In the genomic region with DNA sequence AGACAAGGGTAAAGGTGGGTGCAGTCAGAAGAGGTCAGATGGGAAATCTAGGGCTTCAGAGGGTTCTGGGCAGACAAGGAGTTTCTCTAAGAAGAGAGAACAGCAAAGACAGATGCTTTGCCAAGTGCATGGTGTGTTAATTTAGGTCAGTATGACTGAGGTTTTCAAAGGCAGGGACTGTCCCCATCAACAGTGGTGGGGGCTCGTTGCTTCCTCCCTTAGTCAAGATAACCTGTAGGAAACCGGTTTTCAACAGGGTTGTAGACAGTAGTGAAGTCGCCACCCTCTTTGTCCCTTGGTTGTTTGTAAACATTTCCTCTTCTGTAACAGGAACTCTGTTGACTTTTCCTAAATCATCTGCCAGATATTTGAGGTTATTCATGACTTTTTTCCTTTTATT, we compare ENCODE assay signal across 22 cellular contexts. TPM values are rescaled to one million over a fixed set of nuclear protein-coding genes. Genes with fewer than 3 reads are reported as not detected.
DNase-seq lines count a peak whose midpoint lies in the region; ATAC-seq, FAIRE-seq and TF ChIP-seq lines count a peak whose summit lies in the region.
"Had no signal": no experiment of that assay in that cellular context is flagged by ENCODE, and none has a peak within 500 bp of the region (broad histone marks: within the 10 kb centered on the region; RNA-seq: fewer than 3 reads in every experiment).

No MANE protein-coding gene starts in this region.

- H3K4me3 ChIP-seq in right lobe of liver = no peak overlapping the region
- H3K4me3 ChIP-seq in HepG2 (replicated peaks in 1 of 3; ENCODE audit: insufficient read depth in 1 of 3, low read depth in 2 of 3, low read length in 3 of 3) = no peak overlapping the region
- H3K4me3 ChIP-seq: colonic mucosa had no signal

- H3K36me3 ChIP-seq in right lobe of liver (peaks cover 0 to 5% (median 2%) of the 10 kb centered on the region in 4 donors), HepG2 (replicated peaks in 1 of 2; ENCODE audit: control insufficient read depth in 1 of 2, insufficient read depth in 2 of 2, low read length in 2 of 2) (peaks cover 1 to 13% of the 10 kb centered on the region in 2 experiments; a peak in 2 of 5 replicates)
- H3K36me3 ChIP-seq: colonic mucosa had no signal

- H3K79me2 ChIP-seq in HepG2 (ENCODE audit: insufficient read depth, low read length) = peaks cover 64% of the 10 kb centered on the region

- H3K27me3 ChIP-seq in right lobe of liver = no peaks in the 10 kb centered on the region
- H3K27me3 ChIP-seq in HepG2 (ENCODE audit: control insufficient read depth in 1 of 2, insufficient read depth in 2 of 2, low read length in 2 of 2) = no peaks in the 10 kb centered on the region
- H3K27me3 ChIP-seq: colonic mucosa had no signal

- H3K9me3 ChIP-seq in right lobe of liver (no peaks in the 10 kb centered on the region), HepG2 (ENCODE audit: low read length) (no peaks in the 10 kb centered on the region)
- H3K9me3 ChIP-seq: Caco-2, colonic mucosa had no signal

- TF ChIP-seq CTCF in right lobe of liver (IDR thresholded peaks at IDR 0.05) (no peak), HepG2 (CRISPR knock-in tag; IDR thresholded peaks at IDR 0.05) (no peak), activated B cell treated with CpG ODN at 0.5 μM for 24 hours (IDR thresholded peaks at IDR 0.05) (no peak)

- no peak for TF ChIP-seq EP300 in HepG2 (IDR thresholded peaks at IDR 0.05; ENCODE audit: low read depth in 2 of 2, low read length in 2 of 2)
- no peak for TF ChIP-seq EP300 in HepG2 (CRISPR knock-in tag; IDR thresholded peaks at IDR 0.05; ENCODE audit: borderline replicate concordance)

- DNase-seq in right lobe of liver = no peak
- DNase-seq in HepG2 (ENCODE audit: low spot score) = no peak
- no peak for DNase-seq in activated B cell treated with CpG ODN at 0.5 μM for 24 hours
- no peak for DNase-seq in left lobe of liver (ENCODE audit: low spot score)
- no peak for DNase-seq in A172 (ENCODE audit: low spot score)
- no peak for DNase-seq in kidney tubule cell (ENCODE audit: low spot score)
- DNase-seq: activated CD4-positive, alpha-beta memory T cell treated with anti-CD3 and anti-CD28 coated beads for 36 hours; activated T-cell treated with anti-CD3 and anti-CD28 coated beads, Interleukin-2, amount 50 U/mL, for 24 hours; Caco-2; colonic mucosa; NCI-H1436 treated with DMSO at 0.1 percent for 48 hours; NCI-H2171; NCI-H526; small intestine; stimulated activated CD4-positive, alpha-beta T cell treated with anti-CD3 and anti-CD28 coated beads, Interleukin-2, amount 100 ng/mL, for 48 hours had no signal

- H3K9me3 Mint-ChIP-seq in activated B cell treated with CpG ODN at 0.5 μM for 24 hours = peaks cover 4% of the 10 kb centered on the region
- H3K9me3 Mint-ChIP-seq: neural crest cell had no signal

- no peak overlapping the region for H3K9ac ChIP-seq in HepG2 (ENCODE audit: insufficient read depth, low read depth, low read length)

- in situ Hi-C loops in HepG2 (cut with HindIII; ENCODE audit: extremely low pct_ligation_motif_present, low pct_unique_long_range_greater_than_20kb) = no loop called here

- intact Hi-C loops in right lobe of liver (cut with DNase I) = no loop called here
- intact Hi-C loops in HepG2 (cut with micrococcal nuclease; ENCODE audit: unreplicated experiment) = no loop called here
- intact Hi-C loops in activated B cell treated with CpG ODN at 0.5 μM for 24 hours (cut with micrococcal nuclease) = no loop called here

- H3K4me3 Mint-ChIP-seq in activated B cell treated with CpG ODN at 0.5 μM for 24 hours = peak overlapping the region; percentile 3
- H3K4me3 Mint-ChIP-seq: activated CD4-positive, alpha-beta memory T cell treated with anti-CD3 and anti-CD28 coated beads for 36 hours; activated naive CD4-positive, alpha-beta T cell treated with anti-CD3 and anti-CD28 coated beads, Interleukin-2, amount 50 U/mL, for 24 hours; activated T-cell treated with anti-CD3 and anti-CD28 coated beads, Interleukin-2, amount 50 U/mL, for 24 hours; mesothelial cell of epicardium; neural crest cell had no signal

- no peak for TF ChIP-seq POLR2A in right lobe of liver (IDR thresholded peaks at IDR 0.05)
- no peak for TF ChIP-seq POLR2A in HepG2 (IDR thresholded peaks at IDR 0.05; ENCODE audit: insufficient read depth in 1 of 2, low read depth in 2 of 2, low read length in 2 of 2)

- no peak overlapping the region for H3K27ac Mint-ChIP-seq in activated B cell treated with CpG ODN at 0.5 μM for 24 hours
- H3K27ac Mint-ChIP-seq: activated CD4-positive, alpha-beta memory T cell treated with anti-CD3 and anti-CD28 coated beads for 36 hours; activated naive CD4-positive, alpha-beta T cell treated with anti-CD3 and anti-CD28 coated beads, Interleukin-2, amount 50 U/mL, for 24 hours; activated T-cell treated with anti-CD3 and anti-CD28 coated beads, Interleukin-2, amount 50 U/mL, for 24 hours; mesothelial cell of epicardium; progenitor cell of endocrine pancreas had no signal

- H3K27ac ChIP-seq in right lobe of liver (no peak overlapping the region), HepG2 (ENCODE audit: extremely low read length, insufficient read depth, low read length) (no peak overlapping the region)
- H3K27ac ChIP-seq: colonic mucosa had no signal

- no TSS peak for BruUV-seq in HepG2 (replicated peaks; lab: Mats Ljungman, UMichigan)

- 27% methylated on average over 3 of the region's 3 CpGs for WGBS in right lobe of liver (ENCODE audit: insufficient coverage, low coverage, low lambda C conversion rate, missing lambda C conversion rate)
- WGBS in HepG2 (ENCODE audit: low lambda C conversion rate) = 96% methylated on average over 3 of the region's 3 CpGs

- ATAC-seq in right lobe of liver (peak; percentile 42 to 72 (median 55)), HepG2 (no peak), activated B cell treated with CpG ODN at 0.5 μM for 24 hours (ENCODE audit: low read depth) (peak; percentile 37), left lobe of liver (peak; percentile 16), HG03520 (IDR thresholded peaks at IDR 0.05; ENCODE audit: unreplicated experiment) (no peak), GM18868 (IDR thresholded peaks at IDR 0.05; ENCODE audit: unreplicated experiment) (no peak)

- CTCF ChIA-PET in HepG2 (lab: Yijun Ruan, JAX; ENCODE audit: low intra/inter-chr PET ratio, low total read pairs) (no interaction called here), activated B cell treated with CpG ODN at 0.5 μM for 24 hours (lab: Charles Lee) (no interaction called here)

- peaks cover 79% of the 10 kb centered on the region for H3K4me1 Mint-ChIP-seq in activated B cell treated with CpG ODN at 0.5 μM for 24 hours

- no peaks in the 10 kb centered on the region for H3K27me3 Mint-ChIP-seq in activated B cell treated with CpG ODN at 0.5 μM for 24 hours
- H3K27me3 Mint-ChIP-seq: activated CD4-positive, alpha-beta memory T cell treated with anti-CD3 and anti-CD28 coated beads for 36 hours; activated naive CD4-positive, alpha-beta T cell treated with anti-CD3 and anti-CD28 coated beads, Interleukin-2, amount 50 U/mL, for 24 hours; activated T-cell treated with anti-CD3 and anti-CD28 coated beads, Interleukin-2, amount 50 U/mL, for 24 hours; progenitor cell of endocrine pancreas had no signal

- no peak overlapping the region for H2AFZ ChIP-seq in HepG2 (ENCODE audit: low read length)

- H4K20me1 ChIP-seq in HepG2 (ENCODE audit: insufficient read depth, low read length) = 0 out of 2 replicates have a peak, but pooled peaks cover 6% of the 10 kb centered on the region

- POLR2A ChIA-PET in HepG2 (lab: Yijun Ruan, JAX) (no interaction called here), activated B cell treated with CpG ODN at 0.5 μM for 24 hours (lab: Charles Lee) (no interaction called here)

- peaks cover 59% of the 10 kb centered on the region for H3K36me3 Mint-ChIP-seq in activated B cell treated with CpG ODN at 0.5 μM for 24 hours (ENCODE audit: low read depth)

- peaks cover 0 to 25% (median 12%) of the 10 kb centered on the region in 4 donors for H3K4me1 ChIP-seq in right lobe of liver
- peaks cover 29% of the 10 kb centered on the region for H3K4me1 ChIP-seq in HepG2 (ENCODE audit: insufficient read depth, low read length)
- H3K4me1 ChIP-seq: Caco-2 had no signal

- FAIRE-seq in HepG2 (lab: Jason Lieb, UNC) = no peak
- FAIRE-seq: H54, small intestine had no signal

- H3K4me2 ChIP-seq in HepG2 (ENCODE audit: low read depth, low read length) = no peak overlapping the region

- no peak for TF ChIP-seq RAD21 in HepG2 (CRISPR knock-in tag; IDR thresholded peaks at IDR 0.05)

TF ChIP-seq in HepG2, 621 proteins besides CTCF, POLR2A, EP300 and RAD21 (continues in another document):
- no peak for TF ChIP-seq NR1H2 (CRISPR knock-in tag; IDR thresholded peaks at IDR 0.05; ENCODE audit: borderline replicate concordance, low read depth)

RNA-seq across cellular contexts. Expression of gene RAB12, which starts 11.6 kb away (rescaled TPM):
- 10 to 100 TPM; 16.5 to 26.5 (median 22.6) TPM for total RNA-seq in right lobe of liver
- 21.4 and 25.3 TPM in 2 replicates for total RNA-seq in HepG2 (2016; rRNA removed; fragmentation: Illumina TruSeq; extraction: Trizol)
- total RNA-seq in HepG2 (2016; cell fraction: cytosol; rRNA removed; fragmentation: Illumina TruSeq; extraction: Trizol; ENCODE audit: low read depth) = 10.6 and 11.9 TPM in 2 replicates
- total RNA-seq in HepG2 (2016; cell fraction: insoluble cytoplasmic fraction; rRNA removed; fragmentation: Illumina TruSeq; extraction: Trizol) = 20.0 and 24.5 TPM in 2 replicates
- 24.8 and 25.8 TPM in 2 replicates for total RNA-seq in HepG2 (2016; cell fraction: membrane; rRNA removed; fragmentation: Illumina TruSeq; extraction: Trizol)
- total RNA-seq in HepG2 (2016; cell fraction: nucleus; rRNA removed; fragmentation: Illumina TruSeq; extraction: Trizol) = 22.3 and 24.8 TPM in 2 replicates
- polyA plus RNA-seq in HepG2 (2011; rRNA removed) = 9.5 and 10.7 TPM in 2 replicates
- 3.8 and 6.9 TPM in 2 replicates for polyA plus RNA-seq in HepG2 (2011; cell fraction: cytosol; rRNA removed)
- polyA plus RNA-seq in HepG2 (2011; cell fraction: nucleus; rRNA removed) = 10.5 and 15.2 TPM in 2 replicates
- 21.4 and 24.9 TPM in 2 replicates for polyA plus RNA-seq in HepG2 (2012)
- polyA plus RNA-seq in HepG2 (2016; cell fraction: cytosol; fragmentation: Illumina TruSeq; extraction: Trizol; ENCODE audit: low read depth) = 7.7 and 8.8 TPM in 2 replicates
- 27.0 and 29.3 TPM in 2 replicates for polyA plus RNA-seq in HepG2 (2016; cell fraction: insoluble cytoplasmic fraction; fragmentation: Illumina TruSeq; extraction: Trizol; ENCODE audit: low read depth)
- 18.8 and 19.2 TPM in 2 replicates for polyA plus RNA-seq in HepG2 (2016; cell fraction: membrane; fragmentation: Illumina TruSeq; extraction: Trizol; ENCODE audit: low read depth)
- polyA plus RNA-seq in HepG2 (2016; cell fraction: nucleus; fragmentation: Illumina TruSeq; extraction: Trizol; ENCODE audit: insufficient read depth, low read depth) = 49.1 and 55.1 TPM in 2 replicates
- polyA minus RNA-seq in HepG2 (2011; rRNA and poly(A)+ RNA removed; ENCODE audit: low replicate concordance) = 2.8 and 6.1 TPM in 2 replicates
- polyA minus RNA-seq in HepG2 (2011; cell fraction: cytosol; rRNA and poly(A)+ RNA removed) = 11.2 and 14.9 TPM in 2 replicates
- 19.1 and 21.0 TPM in 2 replicates for polyA minus RNA-seq in HepG2 (2011; cell fraction: nucleus; rRNA and poly(A)+ RNA removed)
- total RNA-seq in activated B cell treated with CpG ODN at 0.5 μM for 24 hours = 25.3 and 27.5 TPM in 2 replicates
- total RNA-seq in left lobe of liver = 16.8 TPM
- 95.0 and 101 TPM in 2 replicates for total RNA-seq in A172 (2014; rRNA removed; shearing (Covaris generic))

Comparison
In these comparisons a context has a peak if more than half of its experiments do, and no peak if none do; other contexts are left out.
1. ATAC-seq: peak in right lobe of liver (4 of 4), activated B cell treated with CpG ODN at 0.5 μM for 24 hours (single experiment) and left lobe of liver (single experiment); none in HepG2 (single experiment), HG03520 (single experiment) and GM18868 (single experiment).